In the genomic region with DNA sequence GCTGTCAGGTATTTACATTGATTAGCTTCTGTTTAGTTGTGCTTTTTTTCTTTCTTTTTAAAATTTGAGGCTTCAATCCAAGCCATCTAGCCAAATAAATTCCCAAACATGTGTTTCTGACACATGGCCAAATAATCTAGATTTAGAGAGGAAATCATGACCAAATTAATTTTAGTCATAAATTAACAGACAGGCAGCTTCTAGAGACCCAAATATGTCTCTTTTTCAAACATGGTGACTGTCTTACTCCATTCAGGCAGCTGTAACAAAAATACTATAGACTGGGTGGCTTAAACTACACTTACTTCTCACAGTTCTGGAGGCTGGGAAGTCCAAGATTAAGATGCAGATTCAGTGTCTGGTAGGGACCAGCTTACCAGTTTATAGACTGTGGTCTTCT, we compare ENCODE assay signal across 24 cellular contexts.
"Had no signal": no experiment of that assay in that cellular context is flagged by ENCODE, and none has a peak within 500 bp of the region (broad histone marks: within the 10 kb centered on the region; RNA-seq: fewer than 3 reads in every experiment).

No MANE protein-coding gene starts in this region.

- H3K36me3 Mint-ChIP-seq: neural progenitor cell; stimulated activated effector memory CD8-positive, alpha-beta T cell treated with anti-CD3 and anti-CD28 coated beads, Interleukin-12 subunit alpha, Interleukin-12 subunit beta, amount 100 ng/mL, for 72 hours had no signal

- H3K9me3 Mint-ChIP-seq: immature natural killer cell, neural progenitor cell had no signal

- H2AFZ ChIP-seq: neural progenitor cell had no signal

- H3K27ac Mint-ChIP-seq: immature natural killer cell; mesothelial cell of epicardium; naive B cell; natural killer cell; nephron progenitor cell; neural progenitor cell; progenitor cell of endocrine pancreas; stimulated activated effector memory CD8-positive, alpha-beta T cell treated with anti-CD3 and anti-CD28 coated beads, Interleukin-12 subunit alpha, Interleukin-12 subunit beta, amount 100 ng/mL, for 72 hours; stimulated activated naive CD8-positive, alpha-beta T cell treated with anti-CD3 and anti-CD28 coated beads, Interleukin-15, Interleukin-2, amounts not matched to agents 100 ng/mL and 50 ng/mL, for 24 hours; type B pancreatic cell had no signal

- H3K27ac ChIP-seq: left lung, neural progenitor cell, ovary, sigmoid colon, spleen, tibial nerve, uterus had no signal

- H3K4me1 ChIP-seq: neural progenitor cell, uterus had no signal

- H3K4me3 Mint-ChIP-seq: immature natural killer cell; mesothelial cell of epicardium; naive B cell; natural killer cell; nephron progenitor cell; neural progenitor cell; stimulated activated effector memory CD8-positive, alpha-beta T cell treated with anti-CD3 and anti-CD28 coated beads, Interleukin-12 subunit alpha, Interleukin-12 subunit beta, amount 100 ng/mL, for 72 hours; stimulated activated naive CD8-positive, alpha-beta T cell treated with anti-CD3 and anti-CD28 coated beads, Interleukin-15, Interleukin-2, amounts not matched to agents 100 ng/mL and 50 ng/mL, for 24 hours; type B pancreatic cell had no signal

- H3K9me3 ChIP-seq: left lung, ovary, right atrium auricular region, sigmoid colon, spleen, tibial nerve, uterus had no signal

- H3K27me3 ChIP-seq: ovary, right atrium auricular region, sigmoid colon, tibial nerve, uterus had no signal

- H3K27me3 Mint-ChIP-seq: type B pancreatic cell had no signal

- H3K4me3 ChIP-seq: left lung, lung, neural progenitor cell, ovary, right atrium auricular region, sigmoid colon, spleen, tibial nerve, uterus had no signal

- ATAC-seq: left colon; left lung; natural killer cell; stimulated activated effector memory CD8-positive, alpha-beta T cell treated with anti-CD3 and anti-CD28 coated beads, Interleukin-12 subunit alpha, Interleukin-12 subunit beta, amount 100 ng/mL, for 72 hours had no signal

- H3K9ac ChIP-seq: neural progenitor cell had no signal

- H3K4me2 ChIP-seq: neural progenitor cell had no signal

- H3K4me1 Mint-ChIP-seq: neural progenitor cell had no signal

- DNase-seq: immature natural killer cell; kidney; left colon; left lung; mesendoderm; naive B cell; natural killer cell; nephron progenitor cell; ovary; sigmoid colon; small intestine; spleen; stimulated activated CD4-positive, alpha-beta T cell treated with anti-CD3 and anti-CD28 coated beads, Interleukin-4, amount 100 ng/mL, for 24 hours; stimulated activated naive CD4-positive, alpha-beta T cell; uterus had no signal

- H3K36me3 ChIP-seq: left lung, neural progenitor cell, ovary, right atrium auricular region, sigmoid colon, spleen, tibial nerve, uterus had no signal
